16 cellular contexts compared by ENCODE assay signal in genomic region chr4:857461-857860, GRCh38. TPM values are rescaled to one million over a fixed set of nuclear protein-coding genes. Genes with fewer than 3 reads are reported as not detected.
"Had no signal": no experiment of that assay in that cellular context is flagged by ENCODE, and none has a peak within 500 bp of the region (broad histone marks: within the 10 kb centered on the region; RNA-seq: fewer than 3 reads in every experiment).

No MANE protein-coding gene starts in this region.

- H3K4me1 ChIP-seq: foreskin keratinocyte, prostate gland, upper lobe of left lung had no signal

- H3K4me3 ChIP-seq: ovary, prostate gland, upper lobe of left lung had no signal

- H3K9me3 ChIP-seq: ovary, prostate gland, upper lobe of left lung had no signal

- H3K27me3 ChIP-seq: foreskin keratinocyte, ovary, upper lobe of left lung had no signal

- H3K27ac ChIP-seq: foreskin keratinocyte, ovary, prostate gland, upper lobe of left lung had no signal

- H3K4me3 Mint-ChIP-seq: activated naive CD8-positive, alpha-beta T cell treated with anti-CD3 and anti-CD28 coated beads, Interleukin-2, amount 50 U/mL, for 24 hours; activated T-cell treated with anti-CD3 and anti-CD28 coated beads, Interleukin-2, amount 50 U/mL, for 4 hours had no signal

- ATAC-seq: activated naive CD8-positive, alpha-beta T cell treated with anti-CD3 and anti-CD28 coated beads, Interleukin-2, amount 50 U/mL, for 24 hours; activated T-cell treated with anti-CD3 and anti-CD28 coated beads, Interleukin-2, amount 50 U/mL, for 4 hours; foreskin keratinocyte; SK-N-SH treated with all-trans-retinoic acid at 6 μM for 48 hours; stimulated activated naive CD8-positive, alpha-beta T cell treated with anti-CD3 and anti-CD28 coated beads, Interleukin-15, Interleukin-2, amounts not matched to agents 100 U/mL and 50 U/mL, for 24 hours had no signal

- H3K36me3 ChIP-seq: ovary had no signal

- H3K27me3 Mint-ChIP-seq: activated naive CD8-positive, alpha-beta T cell treated with anti-CD3 and anti-CD28 coated beads, Interleukin-2, amount 50 U/mL, for 24 hours; naive B cell had no signal

- DNase-seq: activated CD4-positive, alpha-beta T cell treated with anti-CD3 and anti-CD28 coated beads for 1 hour; activated naive CD4-positive, alpha-beta T cell treated with Interleukin-2 at 50 U/mL for 16 hours; activated naive CD8-positive, alpha-beta T cell treated with anti-CD3 and anti-CD28 coated beads, Interleukin-2, amount 50 U/mL, for 24 hours; activated T-cell treated with anti-CD3 and anti-CD28 coated beads, Interleukin-2, amount 50 U/mL, for 4 hours; foreskin keratinocyte; kidney glomerular epithelial cell; mesendoderm; naive B cell; ovary; stimulated activated CD4-positive, alpha-beta T cell treated with anti-CD3 and anti-CD28 coated beads, Interleukin-4, amount 100 ng/mL, for 24 hours; stimulated activated naive CD8-positive, alpha-beta T cell treated with anti-CD3 and anti-CD28 coated beads, Interleukin-15, Interleukin-2, amounts not matched to agents 100 U/mL and 50 U/mL, for 24 hours; upper lobe of left lung had no signal

- H3K27ac Mint-ChIP-seq: activated T-helper 2 cell treated with anti-CD3 and anti-CD28 coated beads, Interferon-gamma antibody, Interleukin-2, Interleukin-4, amounts not matched to agents 10 μg/mL and 5 μg/mL and 100 μg/mL, durations not matched to agents 14 hours and 24 hours and 36 hours had no signal

RNA-seq across cellular contexts. Expression of gene CPLX1, which starts 31.5 kb away (rescaled TPM):
- total RNA-seq: glomerular endothelial cell had no signal
